ENCODE assay signal across 8 cellular contexts in the genomic region with DNA sequence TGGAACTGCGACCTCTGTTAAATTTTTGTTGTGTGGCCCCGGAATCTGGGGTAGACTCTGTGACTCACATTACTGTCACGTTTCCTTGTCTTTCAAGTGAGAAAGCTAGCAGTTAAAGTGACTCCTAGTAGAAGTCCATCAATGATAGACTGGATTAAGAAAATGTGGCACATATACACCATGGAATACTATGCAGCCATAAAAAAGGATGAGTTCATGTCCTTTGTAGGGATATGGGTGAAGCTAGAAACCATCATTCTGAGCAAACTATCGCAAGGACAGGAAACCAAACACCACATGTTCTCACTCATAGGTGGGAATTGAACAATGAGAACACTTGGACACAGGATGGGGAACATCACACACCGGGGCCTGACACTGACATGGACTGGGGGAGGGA. TPM values are rescaled to one million over a fixed set of nuclear protein-coding genes. Genes with fewer than 3 reads are reported as not detected.
DNase-seq lines count a peak whose midpoint lies in the region; ATAC-seq and TF ChIP-seq lines count a peak whose summit lies in the region.
"Not testable (repeated sequence)": the region's sequence is repeated elsewhere in the genome, so short reads cannot be mapped to it uniquely, and the experiment has no call there.

No MANE protein-coding gene starts in this region.

- H3K27ac Mint-ChIP-seq in progenitor cell of endocrine pancreas = peak overlapping the region; percentile 66

- not testable (repeated sequence) for H3K4ac ChIP-seq in mesenchymal stem cell (ENCODE audit: low read depth in 1 of 2, low read length in 2 of 2)

- not testable (repeated sequence) for H3K23ac ChIP-seq in mesenchymal stem cell (ENCODE audit: low read length in 2 of 2)

- not testable (repeated sequence) for H2BK120ac ChIP-seq in mesenchymal stem cell (ENCODE audit: low read depth, low read length)

- not testable (repeated sequence) for H3K4me2 ChIP-seq in GM23248 (ENCODE audit: unreplicated experiment); mesenchymal stem cell (ENCODE audit: low read length, poor library complexity, severe bottlenecking)

- not testable (repeated sequence) for H3K9me3 Mint-ChIP-seq in progenitor cell of endocrine pancreas (ENCODE audit: low read depth)

- not testable (repeated sequence) for TF ChIP-seq CTCF in RWPE2 (IDR thresholded peaks at IDR 0.05; ENCODE audit: poor library complexity, severe bottlenecking); VCaP (conservative IDR thresholded peaks at IDR 0.05); brain microvascular endothelial cell (IDR thresholded peaks at IDR 0.05; ENCODE audit: low read depth, low read length, missing control alignments); progenitor cell of endocrine pancreas (IDR thresholded peaks at IDR 0.05; ENCODE audit: unreplicated experiment); thyroid gland (IDR thresholded peaks at IDR 0.05)

- H3K14ac ChIP-seq in mesenchymal stem cell (ENCODE audit: low read length in 2 of 2) = not testable (repeated sequence)

- H3K4me1 Mint-ChIP-seq in progenitor cell of endocrine pancreas (ENCODE audit: low read depth) = peaks cover 21% of the 10 kb centered on the region

- 92 to 94% methylated on average over 5 of the region's 5 CpGs for WGBS in GM23248 (ENCODE audit: low coverage in 1 of 2, low lambda C conversion rate in 2 of 2, missing lambda C conversion rate in 2 of 2), 2 experiments
- WGBS in mesenchymal stem cell = 97% methylated on average over 3 of the region's 5 CpGs
- WGBS in thyroid gland, 2 donors = 96 to 98% methylated on average over 5 of the region's 5 CpGs

- not testable (repeated sequence) for H4K20me1 ChIP-seq in GM23248 (ENCODE audit: insufficient read depth)

- H3K27me3 ChIP-seq in GM23248 (replicated peaks; ENCODE audit: insufficient read depth); RWPE2 (ENCODE audit: insufficient read depth, poor library complexity, severe bottlenecking); brain microvascular endothelial cell (replicated peaks); mesenchymal stem cell (ENCODE audit: control insufficient read depth in 1 of 2, insufficient read depth in 1 of 2, low read length in 2 of 2); thyroid gland: not testable (repeated sequence)

- H2BK15ac ChIP-seq in mesenchymal stem cell (ENCODE audit: low read depth, poor library complexity, severe bottlenecking) = not testable (repeated sequence)

- not testable (repeated sequence) for H4K91ac ChIP-seq in mesenchymal stem cell (ENCODE audit: low read length)

- not testable (repeated sequence) for ATAC-seq in RWPE2 (ENCODE audit: low read depth)

- H3K4me1 ChIP-seq in GM23248 (ENCODE audit: insufficient read depth) (peaks cover 84% of the 10 kb centered on the region), RWPE2 (ENCODE audit: insufficient read depth, poor library complexity, severe bottlenecking) (peaks cover 69% of the 10 kb centered on the region), mesenchymal stem cell (ENCODE audit: control insufficient read depth, insufficient read depth, low read depth, low read length) (peaks cover 16% of the 10 kb centered on the region), thyroid gland (peaks cover 52 to 64% of the 10 kb centered on the region in 2 donors)

- not testable (repeated sequence) for H3K36me3 Mint-ChIP-seq in progenitor cell of endocrine pancreas (ENCODE audit: insufficient read depth)

- not testable (repeated sequence) for H3K4me3 ChIP-seq in GM23248; RWPE2 (ENCODE audit: severe bottlenecking); brain microvascular endothelial cell (ENCODE audit: low read depth, low read length); mesenchymal stem cell (ENCODE audit: insufficient read depth in 1 of 2, low read depth in 1 of 2, low read length in 2 of 2); thyroid gland (replicated peaks in 1 of 3)

- H2BK5ac ChIP-seq in mesenchymal stem cell (ENCODE audit: low read depth, low read length, poor library complexity, severe bottlenecking) = not testable (repeated sequence)

- H3K27me3 Mint-ChIP-seq in progenitor cell of endocrine pancreas = not testable (repeated sequence)

- not testable (repeated sequence) for H3K79me1 ChIP-seq in mesenchymal stem cell (replicated peaks; ENCODE audit: low read length, poor library complexity, severe bottlenecking)

- H3K27ac ChIP-seq in GM23248 (0 out of 2 replicates have a peak overlapping the region, but pooled peaks have one; percentile 41), RWPE2 (ENCODE audit: poor library complexity, severe bottlenecking) (peak overlapping the region; percentile 88), VCaP (peak overlapping the region; percentile 92; the same call in 1 of the 2 replicates), brain microvascular endothelial cell (peak overlapping the region; percentile 99), mesenchymal stem cell (ENCODE audit: low read length, poor library complexity, severe bottlenecking) (peak overlapping the region; percentile 69), thyroid gland (peak overlapping the region in 2 of 3 donors; percentile 34 to 75)

- H3K79me2 ChIP-seq in GM23248 (ENCODE audit: insufficient read depth) = peaks cover 82% of the 10 kb centered on the region

- not testable (repeated sequence) for DNase-seq in GM23248; RWPE2 (ENCODE audit: low spot score); brain microvascular endothelial cell; mesenchymal stem cell; progenitor cell of endocrine pancreas (ENCODE audit: low spot score, unreplicated experiment); thyroid gland
- DNase-seq in M059J (ENCODE audit: low read depth) = peak; percentile 19

- in situ Hi-C loops in GM23248 (cut with MboI); brain microvascular endothelial cell (cut with HindIII; ENCODE audit: low pct_ligation_motif_present, low sequenced_read_pairs): not testable (repeated sequence)

- not testable (repeated sequence) for H3K9me3 ChIP-seq in GM23248 (ENCODE audit: low read depth); RWPE2 (ENCODE audit: severe bottlenecking); mesenchymal stem cell (ENCODE audit: control insufficient read depth, low read length); thyroid gland

- not testable (repeated sequence) for H2AFZ ChIP-seq in GM23248; mesenchymal stem cell (ENCODE audit: low read depth, low read length)

- not testable (repeated sequence) for H3K9ac ChIP-seq in GM23248; mesenchymal stem cell (ENCODE audit: low read length)

- not testable (repeated sequence) for H3K9me2 ChIP-seq in GM23248 (ENCODE audit: insufficient read depth)

- H3F3A ChIP-seq in GM23248 (ENCODE audit: insufficient read depth) = peaks cover 69% of the 10 kb centered on the region

- H3K18ac ChIP-seq in mesenchymal stem cell (ENCODE audit: low read depth in 1 of 2, low read length in 2 of 2) = not testable (repeated sequence)

- not testable (repeated sequence) for TF ChIP-seq POLR2A in thyroid gland (IDR thresholded peaks at IDR 0.05)

- intact Hi-C loops in thyroid gland (cut with DNase I) = not testable (repeated sequence)

- H2AK5ac ChIP-seq in mesenchymal stem cell (ENCODE audit: low read length, severe bottlenecking) = not testable (repeated sequence)

- not testable (repeated sequence) for H3K36me3 ChIP-seq in GM23248 (ENCODE audit: low read depth); brain microvascular endothelial cell (replicated peaks); mesenchymal stem cell (ENCODE audit: control insufficient read depth in 1 of 2, insufficient read depth in 2 of 2, low read depth in 1 of 2, low read length in 2 of 2); thyroid gland
- H3K36me3 ChIP-seq in RWPE2 (ENCODE audit: low read depth) = peaks cover 22% of the 10 kb centered on the region

- not testable (repeated sequence) for H4K8ac ChIP-seq in mesenchymal stem cell (ENCODE audit: low read length)

- not testable (repeated sequence) for H3K4me3 Mint-ChIP-seq in progenitor cell of endocrine pancreas (ENCODE audit: low read depth)

- not testable (repeated sequence) for H2BK12ac ChIP-seq in mesenchymal stem cell (ENCODE audit: low read length in 2 of 2)

RNA-seq across cellular contexts. Expression of a gene that starts 23.8 kb away (rescaled TPM):
- total RNA-seq in GM23248 (2014; rRNA removed; shearing (Covaris generic)) = 50.8 and 55.9 TPM in 2 replicates
- polyA plus RNA-seq in GM23248 (2016; fragmentation: Nextera tagmentation; extraction: Ambion mirVana) = 21.8 and 22.3 TPM in 2 replicates
- total RNA-seq in M059J (2014; rRNA removed; shearing (Covaris generic)) = 12.7 and 18.9 TPM in 2 replicates
- 20.5 TPM for polyA plus RNA-seq in mesenchymal stem cell (2013, experiment 1 of 2)
- polyA plus RNA-seq in mesenchymal stem cell (2013, experiment 2 of 2) = 19.9 TPM
- total RNA-seq in progenitor cell of endocrine pancreas = 44.8 and 45.8 TPM in 2 replicates
- 10 to 100 TPM; 34.1 to 51.2 (median 41.0) TPM for total RNA-seq in thyroid gland

Comparison
In these comparisons a context has a peak if more than half of its experiments do, and no peak if none do; other contexts are left out.
1. H3K27ac ChIP-seq: peak in every context shown above with its lines; median percentile 99 in brain microvascular endothelial cell; 92 in VCaP; 88 in RWPE2; 69 in mesenchymal stem cell; 54 in thyroid gland; 41 in GM23248.